Comparison of ENCODE assay signal across 8 cellular contexts in the genomic region with DNA sequence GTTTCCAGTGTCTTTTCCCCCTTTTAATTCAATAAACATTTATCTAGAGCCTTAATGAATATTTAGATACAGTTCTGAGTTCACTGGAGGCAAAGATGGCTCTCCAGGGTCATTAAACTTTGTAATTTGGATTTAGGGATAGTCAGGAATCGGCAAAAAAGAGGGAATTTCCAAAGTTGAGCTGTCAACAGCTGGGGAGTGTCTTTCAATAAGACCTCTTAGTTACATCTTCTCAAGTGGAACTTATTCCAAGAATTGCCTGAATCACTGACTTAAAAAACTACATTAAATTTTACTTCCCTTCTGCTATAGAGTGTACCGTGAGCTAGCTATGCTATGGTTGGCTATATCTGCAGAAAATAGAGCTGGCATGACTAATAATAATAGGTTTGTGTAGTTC. TPM values are rescaled to one million over a fixed set of nuclear protein-coding genes. Genes with fewer than 3 reads are reported as not detected.
A peak's percentile ranks its signal among the peaks of the same experiment; 100 is the strongest.
DNase-seq lines count a peak whose midpoint lies in the region; ATAC-seq lines count a peak whose summit lies in the region.

No MANE protein-coding gene starts in this region.

- DNase-seq in T-helper 2 cell treated with Interferon-gamma antibody and Interleukin-4, amounts not matched to agents 5 μg/mL and 100 μg/mL, for 36 hours (ENCODE audit: low spot score) = no peak
- DNase-seq in T-helper 2 cell (no peak), immature natural killer cell (no peak), substantia nigra (lab: John Stamatoyannopoulos, UW) (no peak), NCI-H345 treated with DMSO at 0.1 percent for 48 hours (lab: John Stamatoyannopoulos, UW; ENCODE audit: unreplicated experiment) (no peak), GM03348 (ENCODE audit: low spot score) (no peak)
- DNase-seq in activated T-helper 1 cell treated with anti-CD3 and anti-CD28 coated beads, Interleukin-12 subunit alpha, Interleukin-12 subunit beta, Interleukin-2, Interleukin-4 antibody, amounts not matched to agents 30 ng/mL and 10 ng/mL and 1 ng/mL, durations not matched to agents 14 hours and 24 hours and 36 hours (ENCODE audit: low spot score) = no peak

- H3K27me3 Mint-ChIP-seq in T-helper 2 cell treated with Interferon-gamma antibody and Interleukin-4, amounts not matched to agents 5 μg/mL and 100 μg/mL, for 36 hours (ENCODE audit: low read depth) = peaks cover 3% of the 10 kb centered on the region
- H3K27me3 Mint-ChIP-seq in activated T-helper 1 cell treated with anti-CD3 and anti-CD28 coated beads, Interleukin-12 subunit alpha, Interleukin-12 subunit beta, Interleukin-2, Interleukin-4 antibody, amounts not matched to agents 30 ng/mL and 10 ng/mL and 1 ng/mL, durations not matched to agents 14 hours and 24 hours and 36 hours (ENCODE audit: insufficient read depth) = peaks cover 5% of the 10 kb centered on the region
- peaks cover 3 to 16% (median 4%) of the 10 kb centered on the region in 3 donors for H3K27me3 Mint-ChIP-seq in immature natural killer cell (ENCODE audit: low read depth in 3 of 3)

- H3K4me1 Mint-ChIP-seq in T-helper 2 cell treated with Interferon-gamma antibody and Interleukin-4, amounts not matched to agents 5 μg/mL and 100 μg/mL, for 36 hours (ENCODE audit: low read depth) = peaks cover 46% of the 10 kb centered on the region
- peaks cover 53% of the 10 kb centered on the region for H3K4me1 Mint-ChIP-seq in activated T-helper 1 cell treated with anti-CD3 and anti-CD28 coated beads, Interleukin-12 subunit alpha, Interleukin-12 subunit beta, Interleukin-2, Interleukin-4 antibody, amounts not matched to agents 30 ng/mL and 10 ng/mL and 1 ng/mL, durations not matched to agents 14 hours and 24 hours and 36 hours (ENCODE audit: low read depth)
- peaks cover 47 to 68% of the 10 kb centered on the region in 2 donors for H3K4me1 Mint-ChIP-seq in immature natural killer cell

- intact Hi-C loops in activated T-helper 1 cell treated with anti-CD3 and anti-CD28 coated beads, Interleukin-12 subunit alpha, Interleukin-12 subunit beta, Interleukin-2, Interleukin-4 antibody, amounts not matched to agents 30 ng/mL and 10 ng/mL and 1 ng/mL, durations not matched to agents 14 hours and 24 hours and 36 hours (cut with micrococcal nuclease) = loop anchor here (1.0 to 10.0 kb wide), 10 partner anchors 16 to 500 kb away; a partner anchor contains a TSS

- no peak overlapping the region for H3K27ac Mint-ChIP-seq in T-helper 2 cell treated with Interferon-gamma antibody and Interleukin-4, amounts not matched to agents 5 μg/mL and 100 μg/mL, for 36 hours
- H3K27ac Mint-ChIP-seq in activated T-helper 1 cell treated with anti-CD3 and anti-CD28 coated beads, Interleukin-12 subunit alpha, Interleukin-12 subunit beta, Interleukin-2, Interleukin-4 antibody, amounts not matched to agents 30 ng/mL and 10 ng/mL and 1 ng/mL, durations not matched to agents 14 hours and 24 hours and 36 hours = peak overlapping the region; percentile 92
- peak overlapping the region; percentile 81 to 96 (median 92) for H3K27ac Mint-ChIP-seq in immature natural killer cell

- no peaks in the 10 kb centered on the region for H3K9me3 Mint-ChIP-seq in T-helper 2 cell treated with Interferon-gamma antibody and Interleukin-4, amounts not matched to agents 5 μg/mL and 100 μg/mL, for 36 hours
- H3K9me3 Mint-ChIP-seq in activated T-helper 1 cell treated with anti-CD3 and anti-CD28 coated beads, Interleukin-12 subunit alpha, Interleukin-12 subunit beta, Interleukin-2, Interleukin-4 antibody, amounts not matched to agents 30 ng/mL and 10 ng/mL and 1 ng/mL, durations not matched to agents 14 hours and 24 hours and 36 hours = no peaks in the 10 kb centered on the region
- H3K9me3 Mint-ChIP-seq in immature natural killer cell = no peaks in the 10 kb centered on the region

- ATAC-seq in GM19395 (IDR thresholded peaks at IDR 0.05; ENCODE audit: unreplicated experiment) = no peak

- peak overlapping the region; percentile 45 for H3K27ac ChIP-seq in substantia nigra (ENCODE audit: low read depth, low read length, poor library complexity, severe bottlenecking)

- no peaks in the 10 kb centered on the region for H3K36me3 Mint-ChIP-seq in T-helper 2 cell treated with Interferon-gamma antibody and Interleukin-4, amounts not matched to agents 5 μg/mL and 100 μg/mL, for 36 hours (ENCODE audit: low read depth)
- peaks cover 3% of the 10 kb centered on the region for H3K36me3 Mint-ChIP-seq in activated T-helper 1 cell treated with anti-CD3 and anti-CD28 coated beads, Interleukin-12 subunit alpha, Interleukin-12 subunit beta, Interleukin-2, Interleukin-4 antibody, amounts not matched to agents 30 ng/mL and 10 ng/mL and 1 ng/mL, durations not matched to agents 14 hours and 24 hours and 36 hours (ENCODE audit: low read depth)
- H3K36me3 Mint-ChIP-seq in immature natural killer cell = no peaks in the 10 kb centered on the region

- H3K4me3 Mint-ChIP-seq in T-helper 2 cell treated with Interferon-gamma antibody and Interleukin-4, amounts not matched to agents 5 μg/mL and 100 μg/mL, for 36 hours = peak overlapping the region; percentile 97
- H3K4me3 Mint-ChIP-seq in activated T-helper 1 cell treated with anti-CD3 and anti-CD28 coated beads, Interleukin-12 subunit alpha, Interleukin-12 subunit beta, Interleukin-2, Interleukin-4 antibody, amounts not matched to agents 30 ng/mL and 10 ng/mL and 1 ng/mL, durations not matched to agents 14 hours and 24 hours and 36 hours = peak overlapping the region; percentile 95
- peak overlapping the region; percentile 90 to 98 (median 94) for H3K4me3 Mint-ChIP-seq in immature natural killer cell

RNA-seq across cellular contexts. Expression of a gene that starts 2.0 kb away (rescaled TPM):
- 20.3 and 21.8 TPM in 2 replicates for total RNA-seq in activated T-helper 1 cell treated with anti-CD3 and anti-CD28 coated beads, Interleukin-12 subunit alpha, Interleukin-12 subunit beta, Interleukin-2, Interleukin-4 antibody, amounts not matched to agents 30 ng/mL and 10 ng/mL and 1 ng/mL, durations not matched to agents 14 hours and 24 hours and 36 hours
- polyA plus RNA-seq in immature natural killer cell = 1 to 10 TPM; 3.0 to 6.6 (median 5.5) TPM
